In the genomic region with DNA sequence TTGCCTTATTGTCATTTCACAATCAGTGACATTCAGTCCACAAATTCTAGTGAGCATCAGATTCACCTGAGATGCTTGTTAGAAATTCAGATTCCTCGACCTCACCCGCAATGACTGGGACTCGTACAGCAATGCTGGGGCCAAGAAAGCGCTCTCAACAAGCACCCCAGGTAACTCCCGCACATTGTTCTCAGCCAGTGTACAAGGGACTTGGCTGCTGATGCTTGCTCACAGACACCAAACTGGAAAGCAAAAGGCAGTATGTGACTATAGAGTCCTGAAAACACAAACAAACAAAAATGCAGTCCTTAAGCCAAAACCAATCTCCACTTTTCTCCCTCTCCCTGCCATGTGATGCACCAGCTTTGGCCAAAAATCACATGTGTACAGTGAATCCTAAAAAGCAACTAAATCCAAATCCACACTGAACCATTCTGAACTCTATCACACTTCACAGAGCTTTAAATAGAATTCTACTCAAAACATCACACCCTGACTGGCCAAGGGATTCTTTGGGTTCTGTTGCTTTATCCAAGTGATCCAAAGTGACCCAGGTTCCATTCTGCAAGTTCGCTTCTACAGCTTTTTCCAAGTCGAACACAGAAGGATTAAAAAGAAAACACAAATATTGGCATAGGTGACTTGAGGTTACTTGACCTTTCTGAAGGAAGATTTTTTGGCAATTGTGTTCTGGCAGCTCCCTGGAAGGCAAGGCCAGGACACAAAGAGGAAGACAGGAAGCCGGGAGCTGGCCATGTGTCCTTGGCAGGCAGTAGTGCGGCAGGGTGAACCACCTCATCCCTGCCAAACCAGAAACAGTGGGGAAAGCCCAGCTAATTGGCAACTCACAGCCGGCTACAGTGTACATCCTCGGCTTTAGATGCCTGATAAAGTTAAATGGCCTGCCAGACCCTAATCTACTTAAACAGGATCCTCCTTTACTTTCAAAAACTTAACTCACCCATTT, we compare ENCODE assay signal across 13 cellular contexts.
DNase-seq lines count a peak whose midpoint lies in the region; ATAC-seq, FAIRE-seq and TF ChIP-seq lines count a peak whose summit lies in the region.
"Had no signal": no experiment of that assay in that cellular context is flagged by ENCODE, and none has a peak within 500 bp of the region (broad histone marks: within the 10 kb centered on the region; RNA-seq: fewer than 3 reads in every experiment).

No MANE protein-coding gene starts in this region.

- H3K4me3 ChIP-seq in gastrocnemius medialis: peak overlapping the region; percentile 18 to 25 (median 22)
- no peak overlapping the region for H3K4me3 ChIP-seq in small intestine (ENCODE audit: low read depth in 1 of 2, low read length in 2 of 2)

- CTCF ChIA-PET in MCF 10A (lab: Yijun Ruan, JAX): no interaction called here

- peak overlapping the region; percentile 71 to 79 (median 79) for H3K27ac ChIP-seq in gastrocnemius medialis
- peak overlapping the region in 1 of 2 donors; percentile 26 for H3K27ac ChIP-seq in small intestine (ENCODE audit: low read depth in 1 of 2, low read length in 1 of 2)
- H3K27ac ChIP-seq: KMS-11 had no signal

- in situ Hi-C loops in gastrocnemius medialis (cut with MboI; ENCODE audit: low sequenced_read_pairs in 4 of 4): no loop called here

- no peak overlapping the region for H3K4me3 Mint-ChIP-seq in MCF 10A (ENCODE audit: unreplicated experiment)
- H3K4me3 Mint-ChIP-seq: central memory CD8-positive, alpha-beta T cell; neural crest cell; stimulated activated naive CD8-positive, alpha-beta T cell treated with anti-CD3 and anti-CD28 coated beads, Interleukin-15, Interleukin-2, amounts not matched to agents 100 ng/mL and 50 ng/mL, for 24 hours had no signal

- no peaks in the 10 kb centered on the region for H3K9me3 Mint-ChIP-seq in MCF 10A (ENCODE audit: unreplicated experiment)
- H3K9me3 Mint-ChIP-seq: neural crest cell; stimulated activated naive CD8-positive, alpha-beta T cell treated with anti-CD3 and anti-CD28 coated beads, Interleukin-15, Interleukin-2, amounts not matched to agents 100 ng/mL and 50 ng/mL, for 24 hours had no signal

- H3K4me1 ChIP-seq in gastrocnemius medialis: peaks cover 51 to 58% of the 10 kb centered on the region in 2 donors
- peaks cover 2 to 3% of the 10 kb centered on the region in 2 donors for H3K4me1 ChIP-seq in small intestine (ENCODE audit: control insufficient read depth in 2 of 2, insufficient read depth in 1 of 2, low read depth in 1 of 2, low read length in 1 of 2)

- H3K27me3 ChIP-seq in gastrocnemius medialis: no peaks in the 10 kb centered on the region
- no peaks in the 10 kb centered on the region for H3K27me3 ChIP-seq in small intestine (ENCODE audit: control insufficient read depth in 2 of 2, insufficient read depth in 2 of 2, low read length in 2 of 2)

- no peaks in the 10 kb centered on the region for H3K36me3 ChIP-seq in gastrocnemius medialis
- no peaks in the 10 kb centered on the region for H3K36me3 ChIP-seq in small intestine (ENCODE audit: control insufficient read depth in 2 of 2, insufficient read depth in 2 of 2, low read length in 2 of 2)

- POLR2A ChIA-PET in MCF 10A (lab: Yijun Ruan, JAX): interaction anchor here (0.7 to 3.4 kb wide), 11 partner anchors 9 to 121 kb away, joined by 3 to 17 read pairs (median 4); no protein-coding TSS in a partner anchor

- TF ChIP-seq CTCF in MCF 10A (IDR thresholded peaks at IDR 0.05; ENCODE audit: unreplicated experiment) (no peak), gastrocnemius medialis (IDR thresholded peaks at IDR 0.05 in 4 of 5, conservative IDR thresholded peaks at IDR 0.05 in 1 of 5) (no peak)

- intact Hi-C loops in MCF 10A (cut with micrococcal nuclease) (no loop called here), gastrocnemius medialis (cut with DNase I; ENCODE audit: low total_unique reads) (loop anchor here (5.0 kb wide), 1 partner anchor 108 kb away; no protein-coding TSS in a partner anchor)

- BruUV-seq in MCF 10A (replicated peaks; lab: Mats Ljungman, UMichigan): no TSS peak

- ATAC-seq in gastrocnemius medialis: peak; percentile 85 to 88
- ATAC-seq in GM21619 (IDR thresholded peaks at IDR 0.05; ENCODE audit: unreplicated experiment): no peak

- no peaks in the 10 kb centered on the region for H3K9me3 ChIP-seq in gastrocnemius medialis
- H3K9me3 ChIP-seq in small intestine (ENCODE audit: control insufficient read depth, low read depth): no peaks in the 10 kb centered on the region

- peaks cover 24% of the 10 kb centered on the region for H3K4me1 Mint-ChIP-seq in MCF 10A (ENCODE audit: insufficient read depth, unreplicated experiment)
- H3K4me1 Mint-ChIP-seq: central memory CD8-positive, alpha-beta T cell had no signal

- no peak for FAIRE-seq in small intestine (lab: Jason Lieb, UNC)

- H3K36me3 Mint-ChIP-seq in MCF 10A (ENCODE audit: insufficient read depth, unreplicated experiment): peaks cover 22% of the 10 kb centered on the region

- no peak for TF ChIP-seq POLR2A in gastrocnemius medialis (IDR thresholded peaks at IDR 0.05)

- H3K27me3 Mint-ChIP-seq in MCF 10A (ENCODE audit: insufficient read depth, unreplicated experiment): no peaks in the 10 kb centered on the region
- H3K27me3 Mint-ChIP-seq: central memory CD8-positive, alpha-beta T cell had no signal

- WGBS in small intestine, 3 donors: 67 to 74% (median 73%) methylated on average over 11 of the region's 11 CpGs

- H3K27ac Mint-ChIP-seq in MCF 10A (ENCODE audit: low read depth, unreplicated experiment): peak overlapping the region; percentile 10
- H3K27ac Mint-ChIP-seq: stimulated activated naive CD8-positive, alpha-beta T cell treated with anti-CD3 and anti-CD28 coated beads, Interleukin-15, Interleukin-2, amounts not matched to agents 100 ng/mL and 50 ng/mL, for 24 hours had no signal

- DNase-seq in HT1080 (ENCODE audit: low read depth): peak; percentile 8
- DNase-seq in MCF 10A (ENCODE audit: unreplicated experiment): peak; percentile 72
- DNase-seq in hypothalamus (lab: John Stamatoyannopoulos, UW): peak in 34 of 51 donors; percentile 4 to 71 (median 42)
- peak; percentile 78 to 87 for DNase-seq in gastrocnemius medialis
- no peak for DNase-seq in NCI-H345 (lab: John Stamatoyannopoulos, UW)
- DNase-seq in NCI-H2171 treated with DMSO at 0.1 percent for 48 hours (lab: John Stamatoyannopoulos, UW): no peak
- no peak for DNase-seq in small intestine
- DNase-seq: GF-D8 had no signal

Comparison
In these comparisons a context has a peak if more than half of its experiments do, and no peak if none do; other contexts are left out.
1. DNase-seq: peak in HT1080 (single experiment), MCF 10A (single experiment), hypothalamus (34 of 51) and gastrocnemius medialis (2 of 2); none in NCI-H345 (single experiment), NCI-H2171 treated with DMSO at 0.1 percent for 48 hours (single experiment) and small intestine (single experiment).
2. H3K4me3 ChIP-seq: peak in gastrocnemius medialis (4 of 4); none in small intestine (0 of 2).